25 cellular contexts compared by ENCODE assay signal in genomic region chr22:49462291-49462690, GRCh38.
"Had no signal": no experiment of that assay in that cellular context is flagged by ENCODE, and none has a peak within 500 bp of the region (broad histone marks: within the 10 kb centered on the region; RNA-seq: fewer than 3 reads in every experiment).

No MANE protein-coding gene starts in this region.

- H3K79me2 ChIP-seq: hepatocyte had no signal

- H3K4me3 Mint-ChIP-seq: effector memory CD8-positive, alpha-beta T cell; memory B cell; natural killer cell; neural crest cell; stimulated activated naive CD8-positive, alpha-beta T cell treated with anti-CD3 and anti-CD28 coated beads, Interleukin-15, amount 100 ng/mL, for 72 hours had no signal

- H3K4me1 ChIP-seq: gastrocnemius medialis, heart left ventricle, pancreas, right lobe of liver, suprapubic skin, transverse colon, vagina had no signal

- H3K27me3 ChIP-seq: pancreas, right lobe of liver, transverse colon, vagina had no signal

- H3K9me3 ChIP-seq: gastrocnemius medialis, heart left ventricle, pancreas, right lobe of liver, suprapubic skin, transverse colon, vagina had no signal

- H3K4me1 Mint-ChIP-seq: stimulated activated naive CD8-positive, alpha-beta T cell treated with anti-CD3 and anti-CD28 coated beads, Interleukin-15, amount 100 ng/mL, for 72 hours had no signal

- H3K36me3 ChIP-seq: gastrocnemius medialis, heart left ventricle, pancreas, right lobe of liver, suprapubic skin, transverse colon, vagina had no signal

- H3K4me3 ChIP-seq: coronary artery, gastrocnemius medialis, heart left ventricle, hepatocyte, lung, pancreas, right lobe of liver, smooth muscle cell, suprapubic skin, transverse colon, vagina had no signal

- DNase-seq: dermis blood vessel endothelial cell; effector memory CD8-positive, alpha-beta T cell; gastrocnemius medialis; heart left ventricle; kidney; natural killer cell; nucleus accumbens; pancreas; right lobe of liver; stimulated activated CD4-positive, alpha-beta T cell treated with anti-CD3 and anti-CD28 coated beads, Interleukin-12 subunit alpha, Interleukin-12 subunit beta, amount 100 ng/mL, for 4 hours; stimulated activated CD4-positive, alpha-beta T cell treated with anti-CD3 and anti-CD28 coated beads, Interleukin-1b, Interleukin-23, amount 100 ng/mL, for 48 hours; stimulated activated CD4-positive, alpha-beta T cell treated with anti-CD3 and anti-CD28 coated beads, Interleukin-4, amount 100 ng/mL, for 1 hour; stimulated activated CD8-positive, alpha-beta memory T cell treated with anti-CD3 and anti-CD28 coated beads, Interleukin-4, amount 100 ng/mL, for 48 hours; stimulated activated naive CD4-positive, alpha-beta T cell; stimulated activated naive CD8-positive, alpha-beta T cell treated with anti-CD3 and anti-CD28 coated beads, Interleukin-15, amount 100 ng/mL, for 72 hours; transverse colon had no signal

- H3K27me3 Mint-ChIP-seq: stimulated activated naive CD8-positive, alpha-beta T cell treated with anti-CD3 and anti-CD28 coated beads, Interleukin-15, amount 100 ng/mL, for 72 hours had no signal

- H3K27ac ChIP-seq: coronary artery, gastrocnemius medialis, heart left ventricle, hepatocyte, pancreas, right lobe of liver, suprapubic skin, transverse colon, vagina had no signal

- ATAC-seq: effector memory CD8-positive, alpha-beta T cell; gastrocnemius medialis; heart left ventricle had no signal

- H2AFZ ChIP-seq: hepatocyte had no signal

- H3K4me2 ChIP-seq: hepatocyte, smooth muscle cell had no signal

- H3K36me3 Mint-ChIP-seq: natural killer cell had no signal

- H3K27ac Mint-ChIP-seq: effector memory CD8-positive, alpha-beta T cell; memory B cell; natural killer cell; stimulated activated naive CD8-positive, alpha-beta T cell treated with anti-CD3 and anti-CD28 coated beads, Interleukin-15, amount 100 ng/mL, for 72 hours had no signal

- FAIRE-seq: endometrium, kidney, pancreas had no signal
